Comparison of ENCODE assay signal across 11 cellular contexts in the genomic region with DNA sequence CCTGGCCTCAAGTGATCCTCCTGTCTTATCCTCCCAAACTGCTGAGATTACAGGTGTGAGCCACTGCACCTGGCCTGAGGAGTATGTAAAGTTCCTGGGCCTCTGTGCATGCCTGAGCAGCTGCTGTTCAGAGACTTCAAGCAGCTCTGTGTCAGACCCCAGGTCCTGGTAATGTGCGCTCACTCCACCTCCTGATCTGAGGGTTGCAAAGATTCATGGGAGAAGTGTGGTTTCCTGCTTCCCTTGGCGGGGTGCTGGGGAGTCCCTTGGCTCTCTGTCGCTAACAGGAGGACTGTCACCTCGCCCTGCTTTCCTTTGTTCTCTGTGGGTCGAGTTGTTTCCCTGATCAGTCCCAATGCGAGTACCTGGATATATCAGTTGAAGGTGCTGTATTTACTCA. TPM values are rescaled to one million over a fixed set of nuclear protein-coding genes. Genes with fewer than 3 reads are reported as not detected.
DNase-seq lines count a peak whose midpoint lies in the region; ATAC-seq lines count a peak whose summit lies in the region.
"Had no signal": no experiment of that assay in that cellular context is flagged by ENCODE, and none has a peak within 500 bp of the region (broad histone marks: within the 10 kb centered on the region; RNA-seq: fewer than 3 reads in every experiment).

No MANE protein-coding gene starts in this region.

- DNase-seq in T-cell (peak; percentile 53 to 90 (median 76)), activated T-cell treated with anti-CD3 and anti-CD28 coated beads for 4 hours (peak; percentile 40), NCI-H82 (lab: John Stamatoyannopoulos, UW) (no peak), HuH-7 (ENCODE audit: low spot score) (no peak), NCI-H774 (lab: John Stamatoyannopoulos, UW) (no peak)
- DNase-seq in naive thymus-derived CD4-positive, alpha-beta T cell = peak; percentile 35 to 92 (median 90)

- H3K9me3 Mint-ChIP-seq in T-cell = peaks cover 25 to 37% (median 27%) of the 10 kb centered on the region in 3 donors
- peaks cover 14 to 61% (median 37%) of the 10 kb centered on the region in 11 donors for H3K9me3 Mint-ChIP-seq in naive thymus-derived CD4-positive, alpha-beta T cell
- peaks cover 22% of the 10 kb centered on the region for H3K9me3 Mint-ChIP-seq in stimulated activated memory B cell treated with anti-CD40 and anti-IgM and Interleukin-4, amounts not matched to agents 10 μg/mL and 1 μg/mL and 100 μg/mL, for 72 hours

- CTCF ChIA-PET in T-cell (lab: Charles Lee) = interaction anchor here in 1 of 2 donors (0.6 to 1.1 kb wide), 4 partner anchors 11 to 633 kb away, joined by 3 to 5 read pairs (median 4); no protein-coding TSS in a partner anchor
- CTCF ChIA-PET in naive thymus-derived CD4-positive, alpha-beta T cell (lab: Charles Lee) = interaction anchor here (0.7 to 1.7 kb wide), 3 partner anchors 11 to 38 kb away, joined by 3 to 9 read pairs (median 4); no protein-coding TSS in a partner anchor

- no peaks in the 10 kb centered on the region for H3K27me3 ChIP-seq in naive thymus-derived CD4-positive, alpha-beta T cell (ENCODE audit: control insufficient read depth in 2 of 2, insufficient read depth in 2 of 2, low read length in 2 of 2)

- H3K4me3 ChIP-seq in naive thymus-derived CD4-positive, alpha-beta T cell (ENCODE audit: low read length) = peak overlapping the region; percentile 20
- H3K4me3 ChIP-seq: SK-N-MC had no signal

- H3K36me3 ChIP-seq in naive thymus-derived CD4-positive, alpha-beta T cell (ENCODE audit: control insufficient read depth in 2 of 3, insufficient read depth in 3 of 3, low read length in 3 of 3) = no peaks in the 10 kb centered on the region

- H3K4me1 ChIP-seq in naive thymus-derived CD4-positive, alpha-beta T cell (ENCODE audit: control insufficient read depth in 2 of 2, insufficient read depth in 2 of 2, low read length in 2 of 2) = peaks cover 13 to 49% of the 10 kb centered on the region in 2 donors

- ATAC-seq in T-cell (replicated peaks in 1 of 4) (peak; percentile 97 to 99 (median 98)), HG03108 (IDR thresholded peaks at IDR 0.05; ENCODE audit: unreplicated experiment) (no peak)
- ATAC-seq in naive thymus-derived CD4-positive, alpha-beta T cell = peak; percentile 99
- peak; percentile 48 for ATAC-seq in stimulated activated memory B cell treated with anti-CD40 and anti-IgM and Interleukin-4, amounts not matched to agents 10 μg/mL and 1 μg/mL and 100 μg/mL, for 72 hours

- peaks cover 45 to 50% (median 47%) of the 10 kb centered on the region in 3 donors for H3K4me1 Mint-ChIP-seq in T-cell
- H3K4me1 Mint-ChIP-seq in naive thymus-derived CD4-positive, alpha-beta T cell = peaks cover 29 to 73% (median 62%) of the 10 kb centered on the region in 7 donors
- H3K4me1 Mint-ChIP-seq in stimulated activated memory B cell treated with anti-CD40 and anti-IgM and Interleukin-4, amounts not matched to agents 10 μg/mL and 1 μg/mL and 100 μg/mL, for 72 hours = peaks cover 8% of the 10 kb centered on the region

- peak overlapping the region; percentile 58 to 70 (median 64) for H3K4me3 Mint-ChIP-seq in T-cell
- peak overlapping the region; percentile 51 to 83 (median 71) for H3K4me3 Mint-ChIP-seq in naive thymus-derived CD4-positive, alpha-beta T cell
- H3K4me3 Mint-ChIP-seq in stimulated activated memory B cell treated with anti-CD40 and anti-IgM and Interleukin-4, amounts not matched to agents 10 μg/mL and 1 μg/mL and 100 μg/mL, for 72 hours = no peak overlapping the region

- H3K27ac ChIP-seq in naive thymus-derived CD4-positive, alpha-beta T cell (ENCODE audit: low read depth, low read length) = peak overlapping the region; percentile 74
- H3K27ac ChIP-seq: SK-N-MC had no signal

- POLR2A ChIA-PET in T-cell (lab: Charles Lee) = no interaction called here
- POLR2A ChIA-PET in naive thymus-derived CD4-positive, alpha-beta T cell (lab: Charles Lee) = interaction anchor here (0.7 to 2.2 kb wide), 2 partner anchors 11 to 178 kb away, joined by 3 to 35 read pairs; no protein-coding TSS in a partner anchor

- peak overlapping the region; percentile 91 to 97 for H3K27ac Mint-ChIP-seq in T-cell
- peak overlapping the region; percentile 88 to 100 (median 97) for H3K27ac Mint-ChIP-seq in naive thymus-derived CD4-positive, alpha-beta T cell
- no peak overlapping the region for H3K27ac Mint-ChIP-seq in stimulated activated memory B cell treated with anti-CD40 and anti-IgM and Interleukin-4, amounts not matched to agents 10 μg/mL and 1 μg/mL and 100 μg/mL, for 72 hours

- no peaks in the 10 kb centered on the region for H3K27me3 Mint-ChIP-seq in T-cell
- H3K27me3 Mint-ChIP-seq in naive thymus-derived CD4-positive, alpha-beta T cell = peaks cover 0 to 16% (median 0%) of the 10 kb centered on the region in 5 donors
- peaks cover 43% of the 10 kb centered on the region for H3K27me3 Mint-ChIP-seq in stimulated activated memory B cell treated with anti-CD40 and anti-IgM and Interleukin-4, amounts not matched to agents 10 μg/mL and 1 μg/mL and 100 μg/mL, for 72 hours

- H3K36me3 Mint-ChIP-seq in T-cell = peaks cover 16% of the 10 kb centered on the region
- peaks cover 24 to 51% (median 29%) of the 10 kb centered on the region in 5 donors for H3K36me3 Mint-ChIP-seq in naive thymus-derived CD4-positive, alpha-beta T cell
- H3K36me3 Mint-ChIP-seq in stimulated activated memory B cell treated with anti-CD40 and anti-IgM and Interleukin-4, amounts not matched to agents 10 μg/mL and 1 μg/mL and 100 μg/mL, for 72 hours = peaks cover 12% of the 10 kb centered on the region

- intact Hi-C loops in naive thymus-derived CD4-positive, alpha-beta T cell (cut with micrococcal nuclease) = loop anchor here (1.0 to 10.0 kb wide), 9 partner anchors 11 to 362 kb away; partner anchors contain the start of gene PSD4 (in 1 of the 2)

- peaks cover 0 to 29% (median 0%) of the 10 kb centered on the region in 3 experiments for H3K9me3 ChIP-seq in naive thymus-derived CD4-positive, alpha-beta T cell (ENCODE audit: control insufficient read depth in 2 of 3, low read length in 3 of 3)

RNA-seq across cellular contexts. Expression of gene IL36A, which starts 8.6 kb away (rescaled TPM):
- under 1 TPM in 4 of 5 donors, not detected in 1; 0.32 to 0.60 (median 0.58) TPM for total RNA-seq in T-cell
- 1 to 10 TPM in 3 of 5 experiments, under 1 TPM in 2; 0.44 to 1.8 (median 1.5) TPM for total RNA-seq in naive thymus-derived CD4-positive, alpha-beta T cell
- 1 to 10 TPM in 1 of 2 donors, not detected in 1; 1.5 TPM for polyA plus RNA-seq in naive thymus-derived CD4-positive, alpha-beta T cell
- total RNA-seq: fibroblast of villous mesenchyme, lung microvascular endothelial cell had no signal

RNA-seq across cellular contexts. Expression of gene IL36G, which starts 18.8 kb away (rescaled TPM):
- total RNA-seq in T-cell = not detected
- not detected for total RNA-seq in naive thymus-derived CD4-positive, alpha-beta T cell
- polyA plus RNA-seq in naive thymus-derived CD4-positive, alpha-beta T cell = not detected
- total RNA-seq: fibroblast of villous mesenchyme, lung microvascular endothelial cell had no signal

RNA-seq across cellular contexts. Expression of gene IL36B, which starts 56.0 kb away (rescaled TPM):
- total RNA-seq in T-cell = not detected
- total RNA-seq in naive thymus-derived CD4-positive, alpha-beta T cell = not detected
- not detected for polyA plus RNA-seq in naive thymus-derived CD4-positive, alpha-beta T cell
- total RNA-seq: fibroblast of villous mesenchyme, lung microvascular endothelial cell had no signal

Comparison
In these comparisons a context has a peak if more than half of its experiments do, and no peak if none do; other contexts are left out.
1. DNase-seq: peak in T-cell (34 of 34), activated T-cell treated with anti-CD3 and anti-CD28 coated beads for 4 hours (single experiment) and naive thymus-derived CD4-positive, alpha-beta T cell (9 of 9); none in NCI-H82 (single experiment), HuH-7 (single experiment) and NCI-H774 (single experiment).